In the genomic region with DNA sequence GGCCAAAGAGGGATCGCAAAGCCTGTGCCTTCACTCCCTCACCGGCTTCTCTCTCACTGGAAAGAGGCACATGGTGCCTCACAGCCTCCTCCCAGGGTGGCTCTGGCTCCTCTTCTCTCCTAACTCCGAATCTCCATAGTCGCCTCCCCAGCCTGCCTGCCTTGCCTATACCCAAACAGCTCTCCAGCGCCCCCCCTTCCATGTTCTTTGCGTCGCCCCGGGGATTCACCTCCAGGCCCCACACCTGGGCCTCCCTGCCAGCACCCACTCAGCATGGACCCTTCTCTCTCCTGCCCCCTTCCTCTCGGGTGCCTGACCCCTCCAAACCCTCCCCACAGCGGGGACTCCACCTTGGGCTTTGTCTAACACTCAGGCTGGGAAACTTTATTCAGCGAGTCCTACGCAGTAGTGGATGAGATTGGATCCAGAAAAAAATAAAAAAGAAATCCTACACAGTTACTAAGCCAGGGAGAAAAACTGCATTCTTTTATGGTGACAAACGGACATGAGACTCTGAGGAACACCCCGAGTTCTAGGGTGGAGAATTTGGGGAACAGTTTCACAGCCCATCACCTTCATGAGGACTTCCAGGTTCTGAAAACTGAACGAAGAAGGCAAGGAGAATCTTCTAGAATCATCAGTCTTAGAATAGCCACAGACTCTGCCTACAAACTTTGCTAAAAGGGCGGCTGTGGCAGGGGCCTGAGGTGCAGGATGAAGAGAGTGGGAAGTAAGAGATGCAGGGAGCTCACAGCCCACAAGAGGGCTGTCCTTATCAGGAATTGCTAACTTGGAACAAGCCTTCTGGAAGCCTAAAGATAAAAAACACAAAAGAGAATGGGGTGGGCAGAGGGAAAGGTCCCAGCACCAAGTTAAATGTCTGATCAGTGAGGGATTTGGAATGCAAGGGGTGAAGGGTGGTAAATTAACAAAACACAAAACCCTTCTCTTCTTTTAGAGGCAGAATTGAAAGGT, we compare ENCODE assay signal across 1 cellular context.
A peak's percentile ranks its signal among the peaks of the same experiment; 100 is the strongest.
TF ChIP-seq lines count a peak whose summit lies in the region.

No MANE protein-coding gene starts in this region.

TF ChIP-seq in K562, 482 proteins besides CTCF, POLR2A, EP300 and RAD21 (continues in another document):
- TF ChIP-seq FOXO4 (CRISPR knock-in tag; IDR thresholded peaks at IDR 0.05): no peak
- TF ChIP-seq ZNF12 (CRISPR knock-in tag; IDR thresholded peaks at IDR 0.05): no peak
- TF ChIP-seq FOSL1 (tag; conservative IDR thresholded peaks at IDR 0.05): no peak
- no peak for TF ChIP-seq ZNF408 (CRISPR knock-in tag; IDR thresholded peaks at IDR 0.05; ENCODE audit: low read depth)
- TF ChIP-seq JUNB (CRISPR knock-in tag; conservative IDR thresholded peaks at IDR 0.05): no peak
- TF ChIP-seq MAZ (CRISPR knock-in tag; conservative IDR thresholded peaks at IDR 0.05 in 1 of 2, IDR thresholded peaks at IDR 0.05 in 1 of 2): no peak
- TF ChIP-seq ZNF398 (CRISPR knock-in tag; IDR thresholded peaks at IDR 0.05): no peak
- TF ChIP-seq SRSF1 (IDR thresholded peaks at IDR 0.05; ENCODE audit: low read depth, low read length): no peak
- TF ChIP-seq GATAD2B (IDR thresholded peaks at IDR 0.05; ENCODE audit: borderline replicate concordance): no peak
- TF ChIP-seq ZNF644 (tag; IDR thresholded peaks at IDR 0.05; ENCODE audit: low read depth): no peak
- no peak for TF ChIP-seq SUPT5H (IDR thresholded peaks at IDR 0.05)
- TF ChIP-seq TCF7 (IDR thresholded peaks at IDR 0.05; ENCODE audit: borderline replicate concordance): no peak
- TF ChIP-seq ZNF79 (CRISPR knock-in tag; IDR thresholded peaks at IDR 0.05; ENCODE audit: low read depth): no peak
- peak; percentile 88 for TF ChIP-seq JUND (IDR thresholded peaks at IDR 0.05; ENCODE audit: borderline replicate concordance, low read depth, low read length)
- no peak for TF ChIP-seq JUND (tag; IDR thresholded peaks at IDR 0.05; ENCODE audit: borderline replicate concordance, low read depth, low read length)
- no peak for TF ChIP-seq ELF1 (tag; IDR thresholded peaks at IDR 0.05)
- TF ChIP-seq DMBX1 (CRISPR knock-in tag; IDR thresholded peaks at IDR 0.05; ENCODE audit: borderline replicate concordance): no peak
- TF ChIP-seq ZHX1 (conservative IDR thresholded peaks at IDR 0.05; ENCODE audit: low read length): peak; percentile 78; the same call in 1 of the 2 replicates
- peak; percentile 84 for TF ChIP-seq ZNF384 (IDR thresholded peaks at IDR 0.05; ENCODE audit: low read depth, low read length)
- TF ChIP-seq SAFB (IDR thresholded peaks at IDR 0.05; ENCODE audit: borderline replicate concordance, low read depth, low read length): no peak
- no peak for TF ChIP-seq HDAC2 (IDR thresholded peaks at IDR 0.05)
- TF ChIP-seq ZNF444 (CRISPR knock-in tag; IDR thresholded peaks at IDR 0.05): no peak
- TF ChIP-seq PRMT5 (CRISPR knock-in tag; IDR thresholded peaks at IDR 0.05): no peak
- peak in 1 of 2 experiments; percentile 19; a peak in 1 of 4 replicates for TF ChIP-seq SIN3A (IDR thresholded peaks at IDR 0.05; ENCODE audit: borderline replicate concordance in 2 of 2, control insufficient read depth in 1 of 2, low read depth in 2 of 2, low read length in 2 of 2)
- TF ChIP-seq, protein P1, sequence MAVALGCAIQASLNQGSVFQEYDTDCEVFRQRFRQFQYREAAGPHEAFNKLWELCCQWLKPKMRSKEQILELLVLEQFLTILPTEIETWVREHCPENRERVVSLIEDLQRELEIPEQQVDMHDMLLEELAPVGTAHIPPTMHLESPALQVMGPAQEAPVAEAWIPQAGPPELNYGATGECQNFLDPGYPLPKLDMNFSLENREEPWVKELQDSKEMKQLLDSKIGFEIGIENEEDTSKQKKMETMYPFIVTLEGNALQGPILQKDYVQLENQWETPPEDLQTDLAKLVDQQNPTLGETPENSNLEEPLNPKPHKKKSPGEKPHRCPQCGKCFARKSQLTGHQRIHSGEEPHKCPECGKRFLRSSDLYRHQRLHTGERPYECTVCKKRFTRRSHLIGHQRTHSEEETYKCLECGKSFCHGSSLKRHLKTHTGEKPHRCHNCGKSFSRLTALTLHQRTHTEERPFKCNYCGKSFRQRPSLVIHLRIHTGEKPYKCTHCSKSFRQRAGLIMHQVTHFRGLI (CRISPR knock-in tag; IDR thresholded peaks at IDR 0.05): no peak
- TF ChIP-seq CBFA2T2 (conservative IDR thresholded peaks at IDR 0.05): no peak
- TF ChIP-seq GTF2F1 (IDR thresholded peaks at IDR 0.05; ENCODE audit: low read depth, low read length): peak; percentile 73
- TF ChIP-seq FOXK2 (conservative IDR thresholded peaks at IDR 0.05 in 1 of 2, IDR thresholded peaks at IDR 0.05 in 1 of 2; ENCODE audit: low read depth in 2 of 2): no peak
- no peak for TF ChIP-seq HDAC6 (IDR thresholded peaks at IDR 0.05; ENCODE audit: low read depth, low read length)
- TF ChIP-seq TAF7 (tag; IDR thresholded peaks at IDR 0.05): no peak
- no peak for TF ChIP-seq MTF1 (CRISPR knock-in tag; IDR thresholded peaks at IDR 0.05; ENCODE audit: borderline replicate concordance)
- TF ChIP-seq HNRNPLL (IDR thresholded peaks at IDR 0.05; ENCODE audit: low read depth, low read length, poor library complexity, severe bottlenecking): no peak
- TF ChIP-seq LARP7 (IDR thresholded peaks at IDR 0.05): no peak
- TF ChIP-seq, protein P2, sequence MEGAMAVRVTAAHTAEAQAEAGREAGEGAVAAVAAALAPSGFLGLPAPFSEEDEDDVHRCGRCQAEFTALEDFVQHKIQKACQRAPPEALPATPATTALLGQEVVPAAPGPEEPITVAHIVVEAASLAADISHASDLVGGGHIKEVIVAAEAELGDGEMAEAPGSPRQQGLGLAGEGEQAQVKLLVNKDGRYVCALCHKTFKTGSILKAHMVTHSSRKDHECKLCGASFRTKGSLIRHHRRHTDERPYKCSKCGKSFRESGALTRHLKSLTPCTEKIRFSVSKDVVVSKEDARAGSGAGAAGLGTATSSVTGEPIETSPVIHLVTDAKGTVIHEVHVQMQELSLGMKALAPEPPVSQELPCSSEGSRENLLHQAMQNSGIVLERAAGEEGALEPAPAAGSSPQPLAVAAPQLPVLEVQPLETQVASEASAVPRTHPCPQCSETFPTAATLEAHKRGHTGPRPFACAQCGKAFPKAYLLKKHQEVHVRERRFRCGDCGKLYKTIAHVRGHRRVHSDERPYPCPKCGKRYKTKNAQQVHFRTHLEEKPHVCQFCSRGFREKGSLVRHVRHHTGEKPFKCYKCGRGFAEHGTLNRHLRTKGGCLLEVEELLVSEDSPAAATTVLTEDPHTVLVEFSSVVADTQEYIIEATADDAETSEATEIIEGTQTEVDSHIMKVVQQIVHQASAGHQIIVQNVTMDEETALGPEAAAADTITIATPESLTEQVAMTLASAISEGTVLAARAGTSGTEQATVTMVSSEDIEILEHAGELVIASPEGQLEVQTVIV (CRISPR knock-in tag; IDR thresholded peaks at IDR 0.05; ENCODE audit: borderline replicate concordance): no peak
- TF ChIP-seq PRPF4 (IDR thresholded peaks at IDR 0.05; ENCODE audit: insufficient read depth, low read depth, low read length, poor library complexity, severe bottlenecking): no peak
- TF ChIP-seq RFX5 (IDR thresholded peaks at IDR 0.05; ENCODE audit: low read depth, low read length): peak; percentile 54; the same call in 1 of the 2 replicates
- no peak for TF ChIP-seq DNMT1 (IDR thresholded peaks at IDR 0.05)
- 0 out of 2 replicates have a peak, but pooled peaks have one; percentile 46 for TF ChIP-seq TCF7L2 (IDR thresholded peaks at IDR 0.05; ENCODE audit: low read depth, low read length)
- no peak for TF ChIP-seq RHOXF2B (CRISPR knock-in tag; conservative IDR thresholded peaks at IDR 0.05)
- no peak for TF ChIP-seq ZNF518B (CRISPR knock-in tag; IDR thresholded peaks at IDR 0.05)
- TF ChIP-seq ILK (tag; IDR thresholded peaks at IDR 0.05; ENCODE audit: borderline replicate concordance, low read depth): no peak
- TF ChIP-seq, protein P3, sequence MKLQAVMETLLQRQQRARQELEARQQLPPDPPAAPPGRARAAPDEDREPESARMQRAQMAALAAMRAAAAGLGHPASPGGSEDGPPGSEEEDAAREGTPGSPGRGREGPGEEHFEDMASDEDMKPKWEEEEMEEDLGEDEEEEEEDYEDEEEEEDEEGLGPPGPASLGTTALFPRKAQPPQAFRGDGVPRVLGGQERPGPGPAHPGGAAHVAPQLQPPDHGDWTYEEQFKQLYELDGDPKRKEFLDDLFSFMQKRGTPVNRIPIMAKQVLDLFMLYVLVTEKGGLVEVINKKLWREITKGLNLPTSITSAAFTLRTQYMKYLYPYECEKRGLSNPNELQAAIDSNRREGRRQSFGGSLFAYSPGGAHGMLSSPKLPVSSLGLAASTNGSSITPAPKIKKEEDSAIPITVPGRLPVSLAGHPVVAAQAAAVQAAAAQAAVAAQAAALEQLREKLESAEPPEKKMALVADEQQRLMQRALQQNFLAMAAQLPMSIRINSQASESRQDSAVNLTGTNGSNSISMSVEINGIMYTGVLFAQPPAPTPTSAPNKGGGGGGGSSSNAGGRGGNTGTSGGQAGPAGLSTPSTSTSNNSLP (IDR thresholded peaks at IDR 0.05; ENCODE audit: borderline replicate concordance, low read depth, low read length): peak; percentile 99
- TF ChIP-seq HINFP (tag; conservative IDR thresholded peaks at IDR 0.05; ENCODE audit: low read depth): no peak
- TF ChIP-seq SLC30A9 (CRISPR knock-in tag; IDR thresholded peaks at IDR 0.05): no peak
- TF ChIP-seq ZNF695 (CRISPR knock-in tag; IDR thresholded peaks at IDR 0.05): no peak
- no peak for TF ChIP-seq ZNF830 (CRISPR knock-in tag; IDR thresholded peaks at IDR 0.05)
